Comparison of ENCODE assay signal across 12 cellular contexts in the genomic region with DNA sequence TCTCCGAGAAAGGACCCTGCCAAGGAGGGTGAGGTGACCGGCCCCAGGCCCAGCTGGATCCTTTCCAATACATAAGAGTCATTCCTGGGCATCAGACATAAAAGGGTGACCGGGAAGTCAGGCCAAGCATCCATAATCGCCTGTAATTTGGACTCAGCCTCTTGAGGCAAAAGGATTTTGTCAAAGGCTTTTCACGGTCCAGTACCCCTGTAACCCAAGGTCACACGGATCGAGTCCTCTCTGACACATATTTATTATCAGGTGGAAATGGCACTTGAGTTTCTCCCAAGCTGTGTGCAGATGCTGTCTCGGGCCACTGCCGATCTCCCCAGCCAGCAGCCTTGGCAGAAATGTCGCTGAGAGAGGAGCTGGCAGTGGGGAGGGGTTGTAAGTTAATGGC.
DNase-seq lines count a peak whose midpoint lies in the region; TF ChIP-seq lines count a peak whose summit lies in the region.
"Had no signal": no experiment of that assay in that cellular context is flagged by ENCODE, and none has a peak within 500 bp of the region (broad histone marks: within the 10 kb centered on the region; RNA-seq: fewer than 3 reads in every experiment).

No MANE protein-coding gene starts in this region.

- H2AFZ ChIP-seq in neural progenitor cell (replicated peaks) = no peak overlapping the region
- H2AFZ ChIP-seq: PC-9 had no signal

- H3K36me3 ChIP-seq in neural progenitor cell = no peaks in the 10 kb centered on the region

- no peaks in the 10 kb centered on the region for H3K4me1 ChIP-seq in neural progenitor cell

- no peak for TF ChIP-seq CTCF in neural progenitor cell (IDR thresholded peaks at IDR 0.05)

- H3K4me3 ChIP-seq in neural progenitor cell = no peak overlapping the region
- H3K4me3 ChIP-seq: PC-9, SK-N-MC had no signal

- H3K9ac ChIP-seq in neural progenitor cell = no peak overlapping the region

- no peaks in the 10 kb centered on the region for H4K20me1 ChIP-seq in neural progenitor cell (ENCODE audit: low read depth)

- DNase-seq in M059J (ENCODE audit: low read depth) (peak; percentile 69), NCI-H1092 treated with DMSO at 0.1 percent for 48 hours (lab: John Stamatoyannopoulos, UW) (peak; percentile 79), RPMI7951 (ENCODE audit: low read depth) (peak; percentile 68), neural progenitor cell (ENCODE audit: low spot score) (no peak), hypothalamus (lab: John Stamatoyannopoulos, UW) (no peak)
- DNase-seq in stimulated activated naive CD4-positive, alpha-beta T cell treated with Interleukin-2 at 50 U/mL for 16 hours (lab: John Stamatoyannopoulos, UW) = no peak
- no peak for DNase-seq in activated naive CD4-positive, alpha-beta T cell treated with anti-CD3 and anti-CD28 coated beads for 36 hours
- DNase-seq: DMS53, GOT3, NCI-H1694, PC-9 had no signal

- peak overlapping the region; percentile 39 for H3K4me3 Mint-ChIP-seq in neural progenitor cell
- H3K4me3 Mint-ChIP-seq in activated naive CD4-positive, alpha-beta T cell treated with anti-CD3 and anti-CD28 coated beads for 36 hours = no peak overlapping the region

- H3K27me3 Mint-ChIP-seq in neural progenitor cell (ENCODE audit: insufficient read depth, low read depth) = peaks cover 24% of the 10 kb centered on the region
- H3K27me3 Mint-ChIP-seq in activated naive CD4-positive, alpha-beta T cell treated with anti-CD3 and anti-CD28 coated beads for 36 hours (ENCODE audit: low read depth) = peaks cover 4% of the 10 kb centered on the region

- no peaks in the 10 kb centered on the region for H3F3A ChIP-seq in neural progenitor cell (ENCODE audit: low read depth)

- peaks cover 6% of the 10 kb centered on the region for H3K9me3 Mint-ChIP-seq in neural progenitor cell
- H3K9me3 Mint-ChIP-seq in activated naive CD4-positive, alpha-beta T cell treated with anti-CD3 and anti-CD28 coated beads for 36 hours = no peaks in the 10 kb centered on the region

- CTCF ChIA-PET in activated naive CD4-positive, alpha-beta T cell treated with anti-CD3 and anti-CD28 coated beads for 36 hours (lab: Charles Lee) = no interaction called here

- H3K36me3 Mint-ChIP-seq in neural progenitor cell = no peaks in the 10 kb centered on the region
- no peaks in the 10 kb centered on the region for H3K36me3 Mint-ChIP-seq in activated naive CD4-positive, alpha-beta T cell treated with anti-CD3 and anti-CD28 coated beads for 36 hours (ENCODE audit: low read depth)

- peak overlapping the region; percentile 30 for H3K27ac Mint-ChIP-seq in neural progenitor cell
- H3K27ac Mint-ChIP-seq in activated naive CD4-positive, alpha-beta T cell treated with anti-CD3 and anti-CD28 coated beads for 36 hours = no peak overlapping the region

- H3K4me2 ChIP-seq in neural progenitor cell = no peak overlapping the region
- H3K4me2 ChIP-seq: PC-9 had no signal

- intact Hi-C loops in activated naive CD4-positive, alpha-beta T cell treated with anti-CD3 and anti-CD28 coated beads for 36 hours (cut with micrococcal nuclease) = no loop called here

- no peaks in the 10 kb centered on the region for H3K79me2 ChIP-seq in neural progenitor cell (ENCODE audit: low read depth)

- H3K4me1 Mint-ChIP-seq in neural progenitor cell = peaks cover 68% of the 10 kb centered on the region
- H3K4me1 Mint-ChIP-seq in activated naive CD4-positive, alpha-beta T cell treated with anti-CD3 and anti-CD28 coated beads for 36 hours (ENCODE audit: low read depth) = peaks cover 15% of the 10 kb centered on the region

- H3K27me3 ChIP-seq in neural progenitor cell = no peaks in the 10 kb centered on the region

- H3K27ac ChIP-seq in neural progenitor cell = no peak overlapping the region
- H3K27ac ChIP-seq: PC-9, SK-N-MC had no signal

- H3K9me3 ChIP-seq in neural progenitor cell (ENCODE audit: low read depth) = no peaks in the 10 kb centered on the region

Comparison
In these comparisons a context has a peak if more than half of its experiments do, and no peak if none do; other contexts are left out.
1. DNase-seq: peak in M059J (single experiment), NCI-H1092 treated with DMSO at 0.1 percent for 48 hours (single experiment) and RPMI7951 (single experiment); none in neural progenitor cell (single experiment), hypothalamus (0 of 51), stimulated activated naive CD4-positive, alpha-beta T cell treated with Interleukin-2 at 50 U/mL for 16 hours (single experiment) and activated naive CD4-positive, alpha-beta T cell treated with anti-CD3 and anti-CD28 coated beads for 36 hours (single experiment).